ENCODE assay signal across 19 cellular contexts in the genomic region with DNA sequence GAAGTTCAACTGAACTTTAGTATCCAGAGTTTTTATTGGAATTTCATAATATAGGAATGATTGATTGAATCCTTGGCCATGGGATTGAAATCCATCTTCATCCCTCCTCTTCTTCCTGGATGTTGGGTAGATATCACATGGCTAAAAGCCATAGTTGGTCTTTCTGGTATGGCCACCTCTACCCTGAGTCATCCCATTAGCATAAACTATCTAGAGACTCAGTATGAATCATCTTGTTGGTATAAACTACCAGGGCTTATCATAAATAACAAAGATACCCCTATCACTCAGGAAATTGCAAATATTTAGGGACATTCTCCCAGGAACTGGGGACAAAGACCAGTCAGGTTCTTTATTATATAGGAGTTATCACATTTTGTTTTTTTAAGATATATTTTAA. TPM values are rescaled to one million over a fixed set of nuclear protein-coding genes. Genes with fewer than 3 reads are reported as not detected.
DNase-seq lines count a peak whose midpoint lies in the region; ATAC-seq, FAIRE-seq and TF ChIP-seq lines count a peak whose summit lies in the region.
"Had no signal": no experiment of that assay in that cellular context is flagged by ENCODE, and none has a peak within 500 bp of the region (broad histone marks: within the 10 kb centered on the region; RNA-seq: fewer than 3 reads in every experiment).

No MANE protein-coding gene starts in this region.

- TF ChIP-seq CTCF in D721Med (IDR thresholded peaks at IDR 0.05; ENCODE audit: insufficient read depth, missing control alignments), result no peak

- no peak for ATAC-seq in HG02588 (IDR thresholded peaks at IDR 0.05; ENCODE audit: unreplicated experiment)
- ATAC-seq: CD8-positive, alpha-beta T cell; HepG2 had no signal

- peak; percentile 82 for FAIRE-seq in D721Med (lab: Jason Lieb, UNC)
- FAIRE-seq: HepG2 had no signal

- peak overlapping the region; percentile 89 for H3K27ac ChIP-seq in epithelial cell of prostate
- H3K27ac ChIP-seq: BLaER1 treated with 17β-estradiol and CSF1 and Interleukin-3, amounts not matched to agents 10 nM and 100 nM; GM23248; PC-9; RWPE1 had no signal

- no peak for DNase-seq in D721Med (ENCODE audit: insufficient read length, low spot score)
- peak; percentile 54 for DNase-seq in M059J (ENCODE audit: low read depth)
- DNase-seq in epithelial cell of prostate (ENCODE audit: low read depth, low spot score), result no peak
- peak; percentile 16 for DNase-seq in renal cortical epithelial cell (ENCODE audit: low read depth)
- no peak for DNase-seq in DMS79 treated with DMSO at 0.1 percent for 48 hours (lab: John Stamatoyannopoulos, UW)
- DNase-seq in SW480 (ENCODE audit: low spot score), result no peak
- DNase-seq: CD8-positive, alpha-beta T cell; GF-D8; GM23248; KG1; MV-4-11; NCI-H187 treated with DMSO at 0.1 percent for 48 hours; NCI-H345; NCI-H524 treated with DMSO at 0.1 percent for 48 hours; PC-9 had no signal

RNA-seq across cellular contexts. Expression of gene ZP4, which starts 21.2 kb away (rescaled TPM):
- not detected in 2 replicates for total RNA-seq in M059J (2014; rRNA removed; shearing (Covaris generic))
- total RNA-seq in renal cortical epithelial cell, result not detected in 2 replicates
- total RNA-seq: CD8-positive, alpha-beta T cell; GM23248; HepG2; PC-9 had no signal

Comparison
In these comparisons a context has a peak if more than half of its experiments do, and no peak if none do; other contexts are left out.
1. DNase-seq: peak in M059J (single experiment) and renal cortical epithelial cell (single experiment); none in D721Med (single experiment), epithelial cell of prostate (single experiment), DMS79 treated with DMSO at 0.1 percent for 48 hours (single experiment) and SW480 (single experiment).